ENCODE assay signal across 21 cellular contexts in the genomic region with DNA sequence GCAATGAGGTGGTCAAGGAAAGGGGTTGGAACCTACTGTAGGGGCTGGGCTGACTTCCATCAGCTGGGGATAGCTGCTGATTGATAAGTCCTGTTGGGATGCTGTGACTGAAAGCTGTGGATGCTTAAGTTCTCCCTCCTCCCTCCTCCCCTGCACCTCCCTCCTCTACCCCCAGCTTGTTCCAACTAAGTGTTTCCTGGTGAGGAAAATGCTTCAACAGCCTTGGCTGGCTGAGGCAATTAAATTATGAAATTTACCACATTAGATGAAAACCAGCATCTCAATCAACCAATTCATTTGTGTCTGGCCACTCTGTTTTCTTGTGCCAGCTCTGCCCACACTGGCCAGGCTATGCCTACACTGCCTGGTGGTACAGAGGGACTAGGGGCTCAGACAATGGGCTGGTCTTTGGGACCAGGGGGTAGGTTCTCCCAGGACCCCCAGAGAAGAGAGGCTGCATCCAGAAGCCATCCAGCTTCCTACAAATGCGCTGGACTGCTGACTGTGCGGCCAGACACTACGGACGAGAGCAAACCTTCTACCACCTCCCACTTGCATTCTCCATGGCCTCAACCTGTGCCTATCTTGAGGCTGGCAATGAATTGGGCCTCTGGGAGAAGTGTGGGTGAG. TPM values are rescaled to one million over a fixed set of nuclear protein-coding genes. Genes with fewer than 3 reads are reported as not detected.
A peak's percentile ranks its signal among the peaks of the same experiment; 100 is the strongest.
DNase-seq lines count a peak whose midpoint lies in the region; ATAC-seq, FAIRE-seq and TF ChIP-seq lines count a peak whose summit lies in the region.
"Had no signal": no experiment of that assay in that cellular context is flagged by ENCODE, and none has a peak within 500 bp of the region (broad histone marks: within the 10 kb centered on the region; RNA-seq: fewer than 3 reads in every experiment).

No MANE protein-coding gene starts in this region.

- H3K4me1 ChIP-seq in CD4-positive, CD25-positive, alpha-beta regulatory T cell (ENCODE audit: control insufficient read depth, insufficient read depth, low read length, poor library complexity, severe bottlenecking), result peaks cover 25% of the 10 kb centered on the region
- peaks cover 28% of the 10 kb centered on the region for H3K4me1 ChIP-seq in Loucy (ENCODE audit: insufficient read depth, low read length, poor library complexity, severe bottlenecking)
- peaks cover 9 to 26% (median 14%) of the 10 kb centered on the region in 4 experiments for H3K4me1 ChIP-seq in H1 (replicated peaks in 1 of 4; ENCODE audit: control insufficient read depth in 3 of 4, insufficient read depth in 4 of 4, low read length in 3 of 4)
- peaks cover 31% of the 10 kb centered on the region for H3K4me1 ChIP-seq in neuron (ENCODE audit: insufficient read depth, low read length)

- no peaks in the 10 kb centered on the region for H3K36me3 ChIP-seq in CD4-positive, CD25-positive, alpha-beta regulatory T cell (ENCODE audit: control insufficient read depth, insufficient read depth, low read length)
- no peaks in the 10 kb centered on the region for H3K36me3 ChIP-seq in Loucy (ENCODE audit: insufficient read depth, low read length)
- H3K36me3 ChIP-seq in H1 (ENCODE audit: control insufficient read depth in 2 of 4, insufficient read depth in 4 of 4, low read length in 3 of 4), result no peaks in the 10 kb centered on the region
- H3K36me3 ChIP-seq in neuron (ENCODE audit: insufficient read depth, low read length), result peaks cover 2% of the 10 kb centered on the region
- H3K36me3 ChIP-seq: suprapubic skin had no signal

- in situ Hi-C loops in GM13976 (cut with MboI; ENCODE audit: low sequenced_read_pairs, unreplicated experiment), result no loop called here

- CTCF ChIA-PET in H1 (lab: Charles Lee; ENCODE audit: partially characterized antibody), result interaction anchor here (0.9 to 4.6 kb wide), 7 partner anchors 10 to 46 kb away, joined by 3 to 34 read pairs (median 7); no protein-coding TSS in a partner anchor

- peaks cover 3% of the 10 kb centered on the region for H3K36me3 Mint-ChIP-seq in CD4-positive, CD25-positive, alpha-beta regulatory T cell
- H3K36me3 Mint-ChIP-seq: activated naive CD8-positive, alpha-beta T cell had no signal

- H3K4me2 ChIP-seq in Loucy (ENCODE audit: low read depth, low read length, poor library complexity, severe bottlenecking), result peak overlapping the region; percentile 91
- peak overlapping the region; percentile 91 to 98; a peak in 2 of 4 replicates for H3K4me2 ChIP-seq in H1 (ENCODE audit: insufficient read depth in 1 of 2, low read depth in 2 of 2, low read length in 2 of 2)

- no peak overlapping the region; the same call in 1 of the 2 replicates for H4K8ac ChIP-seq in H1 (ENCODE audit: extremely low read depth, insufficient read depth, low read length)

- ATAC-seq in CD4-positive, CD25-positive, alpha-beta regulatory T cell (ENCODE audit: low read depth in 2 of 2), result no peak
- ATAC-seq in omental fat pad (ENCODE audit: low FRiP score), result no peak
- ATAC-seq: foreskin keratinocyte, left colon had no signal

- POLR2A ChIA-PET in H1 (lab: Charles Lee; ENCODE audit: partially characterized antibody), result interaction anchor here (1.5 to 2.1 kb wide), 3 partner anchors 10 to 44 kb away, joined by 3 to 4 read pairs (median 3); no protein-coding TSS in a partner anchor

- FAIRE-seq in H1 (lab: Jason Lieb, UNC), result no peak

- peaks cover 9% of the 10 kb centered on the region for H3K27me3 Mint-ChIP-seq in CD4-positive, CD25-positive, alpha-beta regulatory T cell
- H3K27me3 Mint-ChIP-seq: activated naive CD8-positive, alpha-beta T cell had no signal

- H3K9me2 ChIP-seq in Loucy (replicated peaks; ENCODE audit: low read depth, low read length), result no peaks in the 10 kb centered on the region

- TF ChIP-seq CTCF in Loucy (conservative IDR thresholded peaks at IDR 0.05; ENCODE audit: low read length) (no peak), H1 (IDR thresholded peaks at IDR 0.05; ENCODE audit: control extremely low read depth in 1 of 3, insufficient read depth in 1 of 3, low read depth in 1 of 3, low read length in 3 of 3) (no peak), GM13976 (IDR thresholded peaks at IDR 0.05; ENCODE audit: borderline replicate concordance, control extremely low read depth, extremely low read depth, insufficient read depth, missing control alignments) (no peak), omental fat pad (IDR thresholded peaks at IDR 0.05) (no peak)

- TF ChIP-seq POLR2A in H1 (IDR thresholded peaks at IDR 0.05; ENCODE audit: control extremely low read depth in 1 of 2, low read depth in 2 of 2, low read length in 2 of 2), result no peak

- no peak overlapping the region for H2BK12ac ChIP-seq in H1 (ENCODE audit: low read depth, low read length)

- no peaks in the 10 kb centered on the region for H3F3A ChIP-seq in Loucy (ENCODE audit: low read depth)

- H3K9me3 ChIP-seq in CD4-positive, CD25-positive, alpha-beta regulatory T cell (ENCODE audit: control insufficient read depth in 2 of 2, low read length in 2 of 2), result no peaks in the 10 kb centered on the region
- H3K9me3 ChIP-seq in Loucy (ENCODE audit: insufficient read depth, low read depth, low read length), result no peaks in the 10 kb centered on the region
- no peaks in the 10 kb centered on the region for H3K9me3 ChIP-seq in H1 (ENCODE audit: insufficient read depth in 2 of 2, low read depth in 1 of 2, low read length in 1 of 2)
- no peaks in the 10 kb centered on the region for H3K9me3 ChIP-seq in neuron (ENCODE audit: low read length)
- H3K9me3 ChIP-seq: suprapubic skin had no signal

- H2BK15ac ChIP-seq in H1 (ENCODE audit: low read length), result 0 out of 2 replicates have a peak overlapping the region, but pooled peaks have one; percentile 55

- H3K23ac ChIP-seq in H1 (ENCODE audit: insufficient read length), result no peak overlapping the region

- H3K18ac ChIP-seq in H1 (ENCODE audit: extremely low read depth, low read length), result no peak overlapping the region

- H3K27me3 ChIP-seq in CD4-positive, CD25-positive, alpha-beta regulatory T cell (ENCODE audit: control insufficient read depth, insufficient read depth, low read length), result no peaks in the 10 kb centered on the region
- H3K27me3 ChIP-seq in Loucy (ENCODE audit: insufficient read depth, low read length, poor library complexity, severe bottlenecking) (no peaks in the 10 kb centered on the region), H1 (replicated peaks in 1 of 4; ENCODE audit: control insufficient read depth in 3 of 4, extremely low read depth in 1 of 4, insufficient read depth in 3 of 4, low read length in 3 of 4) (peaks cover 0 to 4% (median 1%) of the 10 kb centered on the region in 4 experiments; a peak in 2 of 7 replicates), neuron (ENCODE audit: insufficient read depth, low read length) (no peaks in the 10 kb centered on the region)
- H3K27me3 ChIP-seq: foreskin keratinocyte, suprapubic skin had no signal

- H3K4me3 Mint-ChIP-seq in CD4-positive, CD25-positive, alpha-beta regulatory T cell, result peak overlapping the region in 3 of 4 donors; percentile 59 to 95 (median 87)
- H3K4me3 Mint-ChIP-seq: dendritic cell treated with granulocyte-macrophage colony-stimulating factor and Interleukin-4, amounts not matched to agents 40 ng/mL and 50 ng/mL, for 4 days had no signal

- no peak overlapping the region for H2BK20ac ChIP-seq in H1 (ENCODE audit: low read length)

- H3K79me1 ChIP-seq in H1 (ENCODE audit: low read depth, low read length), result peaks cover 27% of the 10 kb centered on the region

- no peak overlapping the region for H2AK5ac ChIP-seq in H1 (ENCODE audit: low read depth, low read length)

- peak overlapping the region; percentile 18; the same call in 1 of the 2 replicates for H2BK5ac ChIP-seq in H1 (ENCODE audit: low read depth, low read length)

- H3K56ac ChIP-seq in H1 (replicated peaks; ENCODE audit: insufficient read length, low read depth, low read length), result no peak overlapping the region

- H4K5ac ChIP-seq in H1 (ENCODE audit: insufficient read length, low read depth, low read length), result no peak overlapping the region

- no peaks in the 10 kb centered on the region for H3K9me3 Mint-ChIP-seq in CD4-positive, CD25-positive, alpha-beta regulatory T cell
- H3K9me3 Mint-ChIP-seq: activated CD4-positive, alpha-beta memory T cell treated with anti-CD3 and anti-CD28 coated beads, Interleukin-2, amount 10 ng/mL, durations not matched to agents 7 days and 5 days; dendritic cell treated with granulocyte-macrophage colony-stimulating factor and Interleukin-4, amounts not matched to agents 40 ng/mL and 50 ng/mL, for 4 days; mesothelial cell of epicardium; T-helper 1 cell treated with Interleukin-12 subunit alpha and Interleukin-12 subunit beta and Interleukin-4 antibody, amounts not matched to agents 30 μg/mL and 1 μg/mL, for 36 hours had no signal

- H2BK120ac ChIP-seq in H1 (replicated peaks; ENCODE audit: low read depth, low read length), result no peak overlapping the region

- H3K23me2 ChIP-seq in H1 (ENCODE audit: low read depth, low read length), result peaks cover 10% of the 10 kb centered on the region; the same call in 1 of the 2 replicates

- H3K79me2 ChIP-seq in Loucy (ENCODE audit: insufficient read depth, low read length), result peaks cover 23% of the 10 kb centered on the region
- H3K79me2 ChIP-seq in H1 (ENCODE audit: control insufficient read depth in 1 of 2, insufficient read depth in 2 of 2, low read length in 2 of 2), result peaks cover 26 to 66% of the 10 kb centered on the region in 2 experiments

- no peaks in the 10 kb centered on the region for H4K20me1 ChIP-seq in Loucy (ENCODE audit: insufficient read depth, low read length, poor library complexity, severe bottlenecking)
- peaks cover 13 to 26% of the 10 kb centered on the region in 2 experiments for H4K20me1 ChIP-seq in H1 (replicated peaks in 1 of 2; ENCODE audit: control insufficient read depth in 1 of 2, insufficient read depth in 2 of 2, low read length in 2 of 2)

- no peak for TF ChIP-seq RAD21 in H1 (IDR thresholded peaks at IDR 0.05 in 1 of 2, conservative IDR thresholded peaks at IDR 0.05 in 1 of 2; ENCODE audit: low read depth in 2 of 2, low read length in 2 of 2)

- DNase-seq in CD4-positive, CD25-positive, alpha-beta regulatory T cell, result no peak
- DNase-seq in H1 (ENCODE audit: low read depth in 1 of 2, low spot score in 2 of 2) (no peak), GM13976 (ENCODE audit: low spot score) (no peak), KG1 (lab: John Stamatoyannopoulos, UW) (no peak), omental fat pad (ENCODE audit: low spot score) (no peak)
- DNase-seq: activated T-cell treated with anti-CD3 and anti-CD28 coated beads, Interleukin-2, amount 50 U/mL, for 1 hour; EL; foreskin keratinocyte; left colon; NCI-H2171; NCI-H69; Right ventricle myocardium superior had no signal

- no peak for TF ChIP-seq EP300 in H1 (IDR thresholded peaks at IDR 0.05; ENCODE audit: borderline replicate concordance in 1 of 2, low read depth in 2 of 2, low read length in 2 of 2)

- H4K91ac ChIP-seq in H1 (replicated peaks; ENCODE audit: insufficient read length, low read length), result no peak overlapping the region

- peak overlapping the region in 1 of 3 donors; percentile 88 for H3K27ac Mint-ChIP-seq in CD4-positive, CD25-positive, alpha-beta regulatory T cell
- H3K27ac Mint-ChIP-seq: activated naive CD8-positive, alpha-beta T cell; dendritic cell treated with granulocyte-macrophage colony-stimulating factor and Interleukin-4, amounts not matched to agents 40 ng/mL and 50 ng/mL, for 4 days; mesothelial cell of epicardium had no signal

- H3K4ac ChIP-seq in H1 (replicated peaks; ENCODE audit: insufficient read length, low read depth, low read length), result no peak overlapping the region

- H3K14ac ChIP-seq in H1 (ENCODE audit: insufficient read length), result no peak overlapping the region

- peak overlapping the region; percentile 85 for H3K4me3 ChIP-seq in CD4-positive, CD25-positive, alpha-beta regulatory T cell (ENCODE audit: low read depth, low read length)
- H3K4me3 ChIP-seq in Loucy (ENCODE audit: low read length, poor library complexity, severe bottlenecking) (no peak overlapping the region), H1 (ENCODE audit: extremely low read depth in 1 of 4, insufficient read depth in 2 of 4, low read depth in 3 of 4, low read length in 4 of 4) (no peak overlapping the region), neuron (ENCODE audit: low read length) (peak overlapping the region; percentile 95)

- 98% methylated on average over 4 of the region's 4 CpGs; no CpG with 5 or more reads in 1 of the 2 experiments for WGBS in H1 (ENCODE audit: extremely low coverage in 1 of 2, insufficient coverage in 1 of 2, insufficient read length in 1 of 2, insufficient replicate concordance in 2 of 2, low coverage in 1 of 2, low lambda C conversion rate in 2 of 2, missing lambda C conversion rate in 1 of 2), 2 experiments

- H2AFZ ChIP-seq in Loucy (ENCODE audit: low read length), result no peak overlapping the region
- no peak overlapping the region for H2AFZ ChIP-seq in H1 (ENCODE audit: low read length)
- H2AFZ ChIP-seq in neuron (ENCODE audit: low read depth, low read length), result no peak overlapping the region

- peaks cover 15 to 64% (median 41%) of the 10 kb centered on the region in 4 donors for H3K4me1 Mint-ChIP-seq in CD4-positive, CD25-positive, alpha-beta regulatory T cell

- no peak overlapping the region for H3K27ac ChIP-seq in CD4-positive, CD25-positive, alpha-beta regulatory T cell (ENCODE audit: insufficient read depth, low read length, poor library complexity, severe bottlenecking)
- H3K27ac ChIP-seq in H1 (ENCODE audit: low read depth, low read length), result no peak overlapping the region
- H3K27ac ChIP-seq: epithelial cell of prostate, foreskin keratinocyte, suprapubic skin had no signal

- H3K9ac ChIP-seq in Loucy (ENCODE audit: low read depth, low read length, poor library complexity, severe bottlenecking) (no peak overlapping the region), H1 (replicated peaks in 1 of 4; ENCODE audit: extremely low read depth in 1 of 4, low read depth in 3 of 4, low read length in 3 of 4) (no peak overlapping the region)

RNA-seq across cellular contexts. Expression of a gene that starts 2.5 kb away (rescaled TPM):
- 8.8 TPM for total RNA-seq in CD4-positive, CD25-positive, alpha-beta regulatory T cell
- 1 to 10 TPM in 3 of 4 donors, under 1 TPM in 1; 0.76 to 2.7 (median 1.3) TPM for polyA plus RNA-seq in CD4-positive, CD25-positive, alpha-beta regulatory T cell
- 16.5 and 17.1 TPM in 2 replicates for total RNA-seq in H1 (2021; fragmentation: NEBNext Ultra II Directional; extraction: Animal tissue kit (Norgen Biotek cat#: 25700))
- 22.0 and 28.6 TPM in 2 replicates for polyA plus RNA-seq in H1 (2011; rRNA removed)
- 19.5 TPM for polyA plus RNA-seq in H1 (2011; cell fraction: cytosol; rRNA removed)
- 35.3 TPM for polyA plus RNA-seq in H1 (2011; cell fraction: nucleus; rRNA removed)
- 10.2 to 16.3 TPM (median 14.4 TPM) in 4 replicates for polyA plus RNA-seq in H1 (2012, experiment 1 of 2)
- 13.3 TPM for polyA plus RNA-seq in H1 (2012, experiment 2 of 2)
- 7.5 TPM for polyA plus RNA-seq in H1 (2013, experiment 1 of 2)
- 6.3 TPM for polyA plus RNA-seq in H1 (2013, experiment 2 of 2)
- 17.1 and 19.3 TPM in 2 replicates for polyA minus RNA-seq in H1 (2011; rRNA and poly(A)+ RNA removed)
- polyA minus RNA-seq in H1 (2011; cell fraction: cytosol; rRNA and poly(A)+ RNA removed), result 14.2 TPM
- 28.4 TPM for polyA minus RNA-seq in H1 (2011; cell fraction: nucleus; rRNA and poly(A)+ RNA removed)
- 10 to 100 TPM; 12.0 to 45.8 (median 22.3) TPM for total RNA-seq in omental fat pad

Comparison
In these comparisons a context has a peak if more than half of its experiments do, and no peak if none do; other contexts are left out.
1. H3K4me3 ChIP-seq: peak in CD4-positive, CD25-positive, alpha-beta regulatory T cell (single experiment) and neuron (single experiment); none in Loucy (single experiment) and H1 (0 of 4).